24 cellular contexts compared by ENCODE assay signal in the genomic region with DNA sequence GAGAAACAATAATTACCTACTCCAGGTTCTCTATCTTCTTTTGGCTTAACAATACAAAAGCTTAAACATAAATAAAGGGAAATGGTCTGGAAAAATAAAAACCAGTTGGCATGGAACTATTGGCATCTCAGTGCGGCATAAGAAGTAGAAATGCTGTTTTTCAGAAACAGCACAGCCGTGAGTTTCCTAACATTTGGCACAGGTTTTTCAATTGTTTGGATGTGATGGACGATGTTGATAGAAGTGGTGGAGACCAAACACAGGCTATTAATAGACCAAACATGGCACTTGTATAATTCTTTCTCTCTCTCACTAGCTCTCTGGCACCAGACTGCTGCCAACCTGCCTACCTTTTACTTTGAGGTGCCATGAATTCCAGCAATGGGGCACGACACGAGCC.
"Had no signal": no experiment of that assay in that cellular context is flagged by ENCODE, and none has a peak within 500 bp of the region (broad histone marks: within the 10 kb centered on the region; RNA-seq: fewer than 3 reads in every experiment).

No MANE protein-coding gene starts in this region.

- H3K27ac Mint-ChIP-seq: activated CD4-positive, alpha-beta memory T cell treated with anti-CD3 and anti-CD28 coated beads, Interleukin-2, amount 10 ng/mL, durations not matched to agents 7 days and 5 days; activated CD4-positive, alpha-beta T cell treated with anti-CD3 and anti-CD28 coated beads for 36 hours; activated naive CD4-positive, alpha-beta T cell treated with anti-CD3 and anti-CD28 coated beads for 36 hours; activated naive CD8-positive, alpha-beta T cell; activated T-helper 17 cell treated with anti-CD3 and anti-CD28 coated beads, Interleukin-2, amount 50 U/mL, for 72 hours; T-helper 17 cell had no signal

- H3K36me3 ChIP-seq: brain microvascular endothelial cell had no signal

- H3K4me3 ChIP-seq: K562 had no signal

- H3K4me3 Mint-ChIP-seq: activated CD4-positive, alpha-beta memory T cell treated with anti-CD3 and anti-CD28 coated beads, Interleukin-2, amount 10 ng/mL, durations not matched to agents 7 days and 5 days; activated CD4-positive, alpha-beta T cell treated with anti-CD3 and anti-CD28 coated beads for 36 hours; activated naive CD4-positive, alpha-beta T cell treated with anti-CD3 and anti-CD28 coated beads for 36 hours; activated naive CD8-positive, alpha-beta T cell; activated T-helper 17 cell treated with anti-CD3 and anti-CD28 coated beads, Interleukin-2, amount 50 U/mL, for 72 hours; T-helper 17 cell had no signal

- H3K27ac ChIP-seq: brain microvascular endothelial cell, VCaP had no signal

- H3K27me3 Mint-ChIP-seq: activated CD4-positive, alpha-beta T cell treated with anti-CD3 and anti-CD28 coated beads for 36 hours; activated naive CD8-positive, alpha-beta T cell had no signal

- H3K36me3 Mint-ChIP-seq: activated naive CD8-positive, alpha-beta T cell had no signal

- H3K27me3 ChIP-seq: brain microvascular endothelial cell had no signal

- H3K9me3 Mint-ChIP-seq: activated CD4-positive, alpha-beta memory T cell treated with anti-CD3 and anti-CD28 coated beads, Interleukin-2, amount 10 ng/mL, durations not matched to agents 7 days and 5 days; activated naive CD4-positive, alpha-beta T cell treated with anti-CD3 and anti-CD28 coated beads for 36 hours; activated T-helper 17 cell treated with anti-CD3 and anti-CD28 coated beads, Interleukin-2, amount 50 U/mL, for 72 hours had no signal

- DNase-seq: activated CD4-positive, alpha-beta memory T cell treated with anti-CD3 and anti-CD28 coated beads, Interleukin-2, amount 10 ng/mL, durations not matched to agents 7 days and 5 days; activated CD4-positive, alpha-beta T cell treated with anti-CD3 and anti-CD28 coated beads for 36 hours; activated CD4-positive, alpha-beta T cell treated with anti-CD3 and anti-CD28 coated beads, Interleukin-2, amount 50 U/mL, for 1 hour; activated gamma-delta T cell; activated naive CD4-positive, alpha-beta T cell treated with anti-CD3 and anti-CD28 coated beads for 36 hours; activated T-cell treated with anti-CD3 and anti-CD28 coated beads for 4 hours; activated T-cell treated with anti-CD3 and anti-CD28 coated beads, Interleukin-2, amount 50 U/mL, for 48 hours; amygdala; brain microvascular endothelial cell; Karpas-422; MM.1S; NCI-H1105; NCI-H1436; NCI-H1694 treated with DMSO at 0.1 percent for 48 hours; NCI-H2029 treated with DMSO at 0.1 percent for 48 hours; NCI-H446; NCI-H524; SIG-M5; T-helper 17 cell; T-helper 9 cell had no signal

- H3K4me1 Mint-ChIP-seq: activated CD4-positive, alpha-beta memory T cell treated with anti-CD3 and anti-CD28 coated beads, Interleukin-2, amount 10 ng/mL, durations not matched to agents 7 days and 5 days; activated CD4-positive, alpha-beta T cell treated with anti-CD3 and anti-CD28 coated beads for 36 hours; activated T-helper 17 cell treated with anti-CD3 and anti-CD28 coated beads, Interleukin-2, amount 50 U/mL, for 72 hours; T-helper 17 cell had no signal
